In the genomic region with DNA sequence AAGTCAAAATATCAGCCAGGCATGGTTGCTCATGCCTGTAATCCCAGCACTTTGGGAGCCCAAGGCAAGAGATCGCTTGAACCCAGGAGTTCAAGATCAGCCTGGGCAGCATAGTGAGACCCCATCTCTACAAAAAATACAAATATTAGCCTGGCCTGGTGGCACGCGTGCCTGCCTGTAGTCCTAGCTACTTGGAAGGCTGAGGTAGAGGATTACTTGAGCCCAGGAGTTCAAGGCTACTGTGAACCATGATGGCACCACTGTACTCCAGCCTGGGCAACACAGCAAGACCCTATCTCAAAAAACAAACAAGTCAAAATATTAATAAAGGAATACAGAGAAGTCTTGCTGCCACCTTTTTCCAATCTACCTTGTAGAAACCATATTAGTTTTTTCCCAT, we compare ENCODE assay signal across 2 cellular contexts.
TF ChIP-seq lines count a peak whose summit lies in the region.

No MANE protein-coding gene starts in this region.

TF ChIP-seq in WTC11, 78 proteins besides CTCF, POLR2A, EP300 and RAD21:
- no peak for TF ChIP-seq TCF7 (CRISPR knock-in tag; IDR thresholded peaks at IDR 0.05; ENCODE audit: low read depth)
- TF ChIP-seq, protein P1, sequence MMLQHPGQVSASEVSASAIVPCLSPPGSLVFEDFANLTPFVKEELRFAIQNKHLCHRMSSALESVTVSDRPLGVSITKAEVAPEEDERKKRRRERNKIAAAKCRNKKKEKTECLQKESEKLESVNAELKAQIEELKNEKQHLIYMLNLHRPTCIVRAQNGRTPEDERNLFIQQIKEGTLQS (CRISPR knock-in tag; conservative IDR thresholded peaks at IDR 0.05) = no peak
- TF ChIP-seq ZNF263 (CRISPR knock-in tag; IDR thresholded peaks at IDR 0.05; ENCODE audit: low read depth) = no peak
- TF ChIP-seq NR2C2 (CRISPR knock-in tag; IDR thresholded peaks at IDR 0.05) = no peak
- no peak for TF ChIP-seq HMGA2 (CRISPR knock-in tag; IDR thresholded peaks at IDR 0.05)
- no peak for TF ChIP-seq ZNF317 (CRISPR knock-in tag; IDR thresholded peaks at IDR 0.05; ENCODE audit: borderline replicate concordance, low read depth)
- TF ChIP-seq GTF2I (CRISPR knock-in tag; conservative IDR thresholded peaks at IDR 0.05) = peak; percentile 46; the same call in 1 of the 2 replicates
- TF ChIP-seq, protein P2, sequence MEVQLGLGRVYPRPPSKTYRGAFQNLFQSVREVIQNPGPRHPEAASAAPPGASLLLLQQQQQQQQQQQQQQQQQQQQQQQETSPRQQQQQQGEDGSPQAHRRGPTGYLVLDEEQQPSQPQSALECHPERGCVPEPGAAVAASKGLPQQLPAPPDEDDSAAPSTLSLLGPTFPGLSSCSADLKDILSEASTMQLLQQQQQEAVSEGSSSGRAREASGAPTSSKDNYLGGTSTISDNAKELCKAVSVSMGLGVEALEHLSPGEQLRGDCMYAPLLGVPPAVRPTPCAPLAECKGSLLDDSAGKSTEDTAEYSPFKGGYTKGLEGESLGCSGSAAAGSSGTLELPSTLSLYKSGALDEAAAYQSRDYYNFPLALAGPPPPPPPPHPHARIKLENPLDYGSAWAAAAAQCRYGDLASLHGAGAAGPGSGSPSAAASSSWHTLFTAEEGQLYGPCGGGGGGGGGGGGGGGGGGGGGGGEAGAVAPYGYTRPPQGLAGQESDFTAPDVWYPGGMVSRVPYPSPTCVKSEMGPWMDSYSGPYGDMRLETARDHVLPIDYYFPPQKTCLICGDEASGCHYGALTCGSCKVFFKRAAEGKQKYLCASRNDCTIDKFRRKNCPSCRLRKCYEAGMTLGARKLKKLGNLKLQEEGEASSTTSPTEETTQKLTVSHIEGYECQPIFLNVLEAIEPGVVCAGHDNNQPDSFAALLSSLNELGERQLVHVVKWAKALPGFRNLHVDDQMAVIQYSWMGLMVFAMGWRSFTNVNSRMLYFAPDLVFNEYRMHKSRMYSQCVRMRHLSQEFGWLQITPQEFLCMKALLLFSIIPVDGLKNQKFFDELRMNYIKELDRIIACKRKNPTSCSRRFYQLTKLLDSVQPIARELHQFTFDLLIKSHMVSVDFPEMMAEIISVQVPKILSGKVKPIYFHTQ (CRISPR knock-in tag; IDR thresholded peaks at IDR 0.05) = no peak
- TF ChIP-seq PRRX2 (CRISPR knock-in tag; IDR thresholded peaks at IDR 0.05) = no peak
- no peak for TF ChIP-seq JAZF1 (CRISPR knock-in tag; IDR thresholded peaks at IDR 0.05)
- no peak for TF ChIP-seq NFATC4 (CRISPR knock-in tag; IDR thresholded peaks at IDR 0.05)
- TF ChIP-seq ZNF121 (CRISPR knock-in tag; IDR thresholded peaks at IDR 0.05) = peak; percentile 90
- TF ChIP-seq, protein P3, sequence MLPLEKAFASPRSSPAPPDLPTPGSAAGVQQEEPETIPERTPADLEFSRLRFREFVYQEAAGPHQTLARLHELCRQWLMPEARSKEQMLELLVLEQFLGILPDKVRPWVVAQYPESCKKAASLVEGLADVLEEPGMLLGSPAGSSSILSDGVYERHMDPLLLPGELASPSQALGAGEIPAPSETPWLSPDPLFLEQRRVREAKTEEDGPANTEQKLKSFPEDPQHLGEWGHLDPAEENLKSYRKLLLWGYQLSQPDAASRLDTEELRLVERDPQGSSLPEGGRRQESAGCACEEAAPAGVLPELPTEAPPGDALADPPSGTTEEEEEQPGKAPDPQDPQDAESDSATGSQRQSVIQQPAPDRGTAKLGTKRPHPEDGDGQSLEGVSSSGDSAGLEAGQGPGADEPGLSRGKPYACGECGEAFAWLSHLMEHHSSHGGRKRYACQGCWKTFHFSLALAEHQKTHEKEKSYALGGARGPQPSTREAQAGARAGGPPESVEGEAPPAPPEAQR (CRISPR knock-in tag; IDR thresholded peaks at IDR 0.05) = no peak
- no peak for TF ChIP-seq NFYB (CRISPR knock-in tag; conservative IDR thresholded peaks at IDR 0.05; ENCODE audit: low read depth)
- TF ChIP-seq MYBL2 (CRISPR knock-in tag; IDR thresholded peaks at IDR 0.05) = no peak
- TF ChIP-seq CREB1 (CRISPR knock-in tag; IDR thresholded peaks at IDR 0.05) = no peak
- TF ChIP-seq, protein P4, sequence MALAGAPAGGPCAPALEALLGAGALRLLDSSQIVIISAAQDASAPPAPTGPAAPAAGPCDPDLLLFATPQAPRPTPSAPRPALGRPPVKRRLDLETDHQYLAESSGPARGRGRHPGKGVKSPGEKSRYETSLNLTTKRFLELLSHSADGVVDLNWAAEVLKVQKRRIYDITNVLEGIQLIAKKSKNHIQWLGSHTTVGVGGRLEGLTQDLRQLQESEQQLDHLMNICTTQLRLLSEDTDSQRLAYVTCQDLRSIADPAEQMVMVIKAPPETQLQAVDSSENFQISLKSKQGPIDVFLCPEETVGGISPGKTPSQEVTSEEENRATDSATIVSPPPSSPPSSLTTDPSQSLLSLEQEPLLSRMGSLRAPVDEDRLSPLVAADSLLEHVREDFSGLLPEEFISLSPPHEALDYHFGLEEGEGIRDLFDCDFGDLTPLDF (CRISPR knock-in tag; IDR thresholded peaks at IDR 0.05) = no peak
- TF ChIP-seq, protein P5, sequence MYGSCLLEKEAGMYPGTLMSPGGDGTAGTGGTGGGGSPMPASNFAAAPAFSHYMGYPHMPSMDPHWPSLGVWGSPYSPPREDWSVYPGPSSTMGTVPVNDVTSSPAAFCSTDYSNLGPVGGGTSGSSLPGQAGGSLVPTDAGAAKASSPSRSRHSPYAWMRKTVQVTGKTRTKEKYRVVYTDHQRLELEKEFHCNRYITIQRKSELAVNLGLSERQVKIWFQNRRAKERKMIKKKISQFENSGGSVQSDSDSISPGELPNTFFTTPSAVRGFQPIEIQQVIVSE (CRISPR knock-in tag; IDR thresholded peaks at IDR 0.05; ENCODE audit: borderline replicate concordance) = no peak

TF ChIP-seq in H1, 55 proteins besides CTCF, POLR2A, EP300 and RAD21:
- TF ChIP-seq TAF7 (optimal IDR thresholded peaks at IDR 0.05; ENCODE audit: borderline replicate concordance, low read depth, low read length) (no peak), KDM1A (IDR thresholded peaks at IDR 0.05; ENCODE audit: borderline replicate concordance, low read length) (peak; percentile 62; the same call in 1 of the 2 replicates), RFX5 (IDR thresholded peaks at IDR 0.05; ENCODE audit: borderline replicate concordance, low read depth, low read length) (no peak), CBX8 (IDR thresholded peaks at IDR 0.05; ENCODE audit: borderline replicate concordance, low read depth, low read length) (no peak)
- TF ChIP-seq, protein P6, sequence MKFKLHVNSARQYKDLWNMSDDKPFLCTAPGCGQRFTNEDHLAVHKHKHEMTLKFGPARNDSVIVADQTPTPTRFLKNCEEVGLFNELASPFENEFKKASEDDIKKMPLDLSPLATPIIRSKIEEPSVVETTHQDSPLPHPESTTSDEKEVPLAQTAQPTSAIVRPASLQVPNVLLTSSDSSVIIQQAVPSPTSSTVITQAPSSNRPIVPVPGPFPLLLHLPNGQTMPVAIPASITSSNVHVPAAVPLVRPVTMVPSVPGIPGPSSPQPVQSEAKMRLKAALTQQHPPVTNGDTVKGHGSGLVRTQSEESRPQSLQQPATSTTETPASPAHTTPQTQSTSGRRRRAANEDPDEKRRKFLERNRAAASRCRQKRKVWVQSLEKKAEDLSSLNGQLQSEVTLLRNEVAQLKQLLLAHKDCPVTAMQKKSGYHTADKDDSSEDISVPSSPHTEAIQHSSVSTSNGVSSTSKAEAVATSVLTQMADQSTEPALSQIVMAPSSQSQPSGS (IDR thresholded peaks at IDR 0.05; ENCODE audit: low read length) = no peak
